In the genomic region with DNA sequence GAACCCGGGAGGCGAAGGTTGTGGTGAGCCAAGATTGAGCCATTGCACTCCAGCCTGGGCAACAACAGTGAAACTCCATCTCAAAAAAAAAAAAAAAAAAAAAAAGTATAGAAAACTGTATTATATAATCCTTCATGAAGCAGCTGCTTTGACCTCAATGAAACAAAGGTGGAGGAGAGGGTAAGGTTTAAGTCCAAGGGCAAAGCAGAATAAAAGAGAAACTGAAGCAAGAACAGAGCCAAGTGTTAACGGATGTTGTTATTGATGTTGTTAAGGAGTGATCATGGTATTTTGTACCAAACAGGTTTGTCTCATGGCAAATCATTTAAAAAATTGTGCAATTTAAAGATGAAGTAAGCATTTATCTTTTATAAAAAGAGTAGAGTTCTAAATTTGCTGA, we compare ENCODE assay signal across 23 cellular contexts. TPM values are rescaled to one million over a fixed set of nuclear protein-coding genes. Genes with fewer than 3 reads are reported as not detected.
DNase-seq lines count a peak whose midpoint lies in the region; ATAC-seq, FAIRE-seq and TF ChIP-seq lines count a peak whose summit lies in the region.
"Had no signal": no experiment of that assay in that cellular context is flagged by ENCODE, and none has a peak within 500 bp of the region (broad histone marks: within the 10 kb centered on the region; RNA-seq: fewer than 3 reads in every experiment).

No MANE protein-coding gene starts in this region.

- BruUV-seq in MCF 10A (replicated peaks; lab: Mats Ljungman, UMichigan) (no TSS peak), mammary epithelial cell (replicated peaks; lab: Mats Ljungman, UMichigan) (no TSS peak)

- peaks cover 3% of the 10 kb centered on the region for H3K36me3 ChIP-seq in mammary epithelial cell (ENCODE audit: insufficient read depth, low read length)
- no peaks in the 10 kb centered on the region for H3K36me3 ChIP-seq in mucosa of descending colon (ENCODE audit: low read depth)
- H3K36me3 ChIP-seq in spleen: no peaks in the 10 kb centered on the region
- H3K36me3 ChIP-seq: BLaER1 had no signal

- no peak overlapping the region for H2AFZ ChIP-seq in mammary epithelial cell (ENCODE audit: low read depth, low read length)

- POLR2A ChIA-PET in MCF 10A (lab: Yijun Ruan, JAX): interaction anchor here (0.8 to 1.3 kb wide), 3 partner anchors 9 to 103 kb away, joined by 3 to 7 read pairs (median 3); no protein-coding TSS in a partner anchor

- TF ChIP-seq CTCF in MCF 10A (IDR thresholded peaks at IDR 0.05; ENCODE audit: unreplicated experiment) (no peak), mammary epithelial cell (conservative IDR thresholded peaks at IDR 0.05 in 1 of 2, IDR thresholded peaks at IDR 0.05 in 1 of 2; ENCODE audit: extremely low read depth in 1 of 2, insufficient read depth in 1 of 2, low read depth in 1 of 2, low read length in 2 of 2) (no peak), mucosa of descending colon (IDR thresholded peaks at IDR 0.05) (no peak), spleen (IDR thresholded peaks at IDR 0.05 in 8 of 11, conservative IDR thresholded peaks at IDR 0.05 in 3 of 11) (no peak), D721Med (IDR thresholded peaks at IDR 0.05; ENCODE audit: insufficient read depth, missing control alignments) (no peak)

- intact Hi-C loops in MCF 10A (cut with micrococcal nuclease) (no loop called here), mammary epithelial cell (cut with micrococcal nuclease) (no loop called here), left colon (cut with DNase I, micrococcal nuclease) (no loop called here), mucosa of descending colon (cut with DNase I, micrococcal nuclease) (no loop called here), spleen (cut with DNase I; ENCODE audit: low total_unique reads) (no loop called here)

- no peak overlapping the region for H3K27ac ChIP-seq in mammary epithelial cell (ENCODE audit: insufficient read depth, low read depth, low read length)
- peak overlapping the region in 6 of 8 donors; percentile 2 to 56 (median 30) for H3K27ac ChIP-seq in spleen
- H3K27ac ChIP-seq: 22Rv1, BLaER1 had no signal

- ATAC-seq in left colon: peak; percentile 63
- peak; percentile 33 for ATAC-seq in mucosa of descending colon

- no peak overlapping the region for H3K9ac ChIP-seq in mammary epithelial cell (ENCODE audit: insufficient read depth, low read length)
- H3K9ac ChIP-seq: BLaER1 had no signal

- 100% methylated on average over 3 of the region's 3 CpGs for WGBS in mammary epithelial cell (ENCODE audit: low coverage, missing lambda C conversion rate)
- 83 to 91% (median 86%) methylated on average over 3 of the region's 3 CpGs for WGBS in spleen, 5 donors

- H3K79me2 ChIP-seq in mammary epithelial cell (ENCODE audit: insufficient read depth, low read length): peaks cover 91% of the 10 kb centered on the region

- dilution Hi-C loops in mammary epithelial cell (cut with HindIII; ENCODE audit: low sequenced_read_pairs): no loop called here

- peaks cover 7% of the 10 kb centered on the region for H3K4me1 ChIP-seq in mammary epithelial cell (ENCODE audit: insufficient read depth, low read length)
- H3K4me1 ChIP-seq in mucosa of descending colon (ENCODE audit: low read depth): no peaks in the 10 kb centered on the region
- H3K4me1 ChIP-seq in spleen: peaks cover 0 to 33% (median 8%) of the 10 kb centered on the region in 6 donors
- H3K4me1 ChIP-seq: BLaER1, Caco-2 had no signal

- no peaks in the 10 kb centered on the region for H3K9me3 Mint-ChIP-seq in MCF 10A (ENCODE audit: unreplicated experiment)
- H3K9me3 Mint-ChIP-seq: CD8-positive, alpha-beta memory T cell; HFFc6 had no signal

- CTCF ChIA-PET in MCF 10A (lab: Yijun Ruan, JAX): interaction anchor here (0.5 to 0.8 kb wide), 4 partner anchors 10 to 1839 kb away, joined by 3 to 4 read pairs (median 3); no protein-coding TSS in a partner anchor
- CTCF ChIA-PET in mammary epithelial cell (lab: Charles Lee; ENCODE audit: low non-redundant PET): no interaction called here

- peaks cover 26% of the 10 kb centered on the region for H3K4me1 Mint-ChIP-seq in MCF 10A (ENCODE audit: insufficient read depth, unreplicated experiment)
- H3K4me1 Mint-ChIP-seq: CD8-positive, alpha-beta memory T cell had no signal

- H3K36me3 Mint-ChIP-seq in MCF 10A (ENCODE audit: insufficient read depth, unreplicated experiment): peaks cover 10% of the 10 kb centered on the region
- H3K36me3 Mint-ChIP-seq: CD8-positive, alpha-beta memory T cell had no signal

- TF ChIP-seq POLR2A in spleen (IDR thresholded peaks at IDR 0.05): no peak

- H3K9me3 ChIP-seq in mammary epithelial cell (replicated peaks; ENCODE audit: insufficient read depth, low read length) (no peaks in the 10 kb centered on the region), mucosa of descending colon (no peaks in the 10 kb centered on the region), spleen (no peaks in the 10 kb centered on the region)
- H3K9me3 ChIP-seq: BLaER1, Caco-2 had no signal

- no peak for FAIRE-seq in D721Med (lab: Jason Lieb, UNC)
- FAIRE-seq: G401.6, GM12892, GM19239, H1, HTR-8/SVneo had no signal

- H3K4me2 ChIP-seq in mammary epithelial cell (ENCODE audit: insufficient read depth, low read depth, low read length): no peak overlapping the region
- H3K4me2 ChIP-seq: BLaER1 had no signal

- peak overlapping the region; percentile 79 for H3K27ac Mint-ChIP-seq in MCF 10A (ENCODE audit: low read depth, unreplicated experiment)
- H3K27ac Mint-ChIP-seq: CD8-positive, alpha-beta memory T cell; HFFc6 had no signal

- DNase-seq in MCF 10A (ENCODE audit: unreplicated experiment): no peak
- no peak for DNase-seq in mammary epithelial cell
- no peak for DNase-seq in left colon
- no peak for DNase-seq in mucosa of descending colon
- no peak for DNase-seq in spleen
- DNase-seq in NK-92 (lab: John Stamatoyannopoulos, UW; ENCODE audit: unreplicated experiment): no peak
- DNase-seq in D721Med (ENCODE audit: insufficient read length, low spot score): no peak
- no peak for DNase-seq in effector CD8-positive, alpha-beta T cell (lab: John Stamatoyannopoulos, UW)
- DNase-seq: AML-193; Caco-2; CD8-positive, alpha-beta memory T cell; DMS 273 treated with DMSO at 0.1 percent for 48 hours; DMS79 treated with DMSO at 0.1 percent for 48 hours; EL; HCEC 1CT; HFFc6 had no signal

- in situ Hi-C loops in mammary epithelial cell (cut with MboI; ENCODE audit: low sequenced_read_pairs in 2 of 2): no loop called here

- H3K27me3 ChIP-seq in mammary epithelial cell (ENCODE audit: insufficient read depth, low read length) (no peaks in the 10 kb centered on the region), spleen (replicated peaks in 1 of 7) (peaks cover 0 to 32% (median 0%) of the 10 kb centered on the region in 7 donors)

- H3K27me3 Mint-ChIP-seq in MCF 10A (ENCODE audit: insufficient read depth, unreplicated experiment): no peaks in the 10 kb centered on the region

- H3K4me3 Mint-ChIP-seq in MCF 10A (ENCODE audit: unreplicated experiment): no peak overlapping the region
- H3K4me3 Mint-ChIP-seq: CD8-positive, alpha-beta memory T cell; HFFc6 had no signal

- H4K20me1 ChIP-seq in mammary epithelial cell (ENCODE audit: insufficient read depth, low read length): no peaks in the 10 kb centered on the region
- H4K20me1 ChIP-seq: BLaER1 had no signal

- H3K4me3 ChIP-seq in mammary epithelial cell (replicated peaks in 1 of 3; ENCODE audit: insufficient read depth in 1 of 3, low read depth in 2 of 3, low read length in 3 of 3) (no peak overlapping the region), mucosa of descending colon (no peak overlapping the region), spleen (peak overlapping the region in 2 of 8 donors; percentile 16 to 85)
- H3K4me3 ChIP-seq: BLaER1 had no signal

RNA-seq across cellular contexts. Expression of a gene that starts 7.4 kb away (rescaled TPM):
- total RNA-seq in MCF 10A (2022) (78.0 and 79.8 TPM in 2 replicates), mammary epithelial cell (10 to 100 TPM; 12.5 to 42.2 TPM), left colon (10 to 100 TPM; 47.4 to 55.1 TPM), mucosa of descending colon (10 to 100 TPM; 48.4 to 60.2 (median 50.4) TPM), spleen (100 to 1,000 TPM in 4 of 7 donors, 10 to 100 TPM in 3; 49.4 to 138 (median 112) TPM)
- polyA plus RNA-seq in mammary epithelial cell (6.1 TPM), spleen (1 to 10 TPM; 2.6 to 5.0 (median 2.7) TPM)
- polyA minus RNA-seq in mammary epithelial cell: 51.5 TPM
- polyA plus RNA-seq: CD8-positive, alpha-beta memory T cell had no signal
